Comparison of ENCODE assay signal across 15 cellular contexts in the genomic region with DNA sequence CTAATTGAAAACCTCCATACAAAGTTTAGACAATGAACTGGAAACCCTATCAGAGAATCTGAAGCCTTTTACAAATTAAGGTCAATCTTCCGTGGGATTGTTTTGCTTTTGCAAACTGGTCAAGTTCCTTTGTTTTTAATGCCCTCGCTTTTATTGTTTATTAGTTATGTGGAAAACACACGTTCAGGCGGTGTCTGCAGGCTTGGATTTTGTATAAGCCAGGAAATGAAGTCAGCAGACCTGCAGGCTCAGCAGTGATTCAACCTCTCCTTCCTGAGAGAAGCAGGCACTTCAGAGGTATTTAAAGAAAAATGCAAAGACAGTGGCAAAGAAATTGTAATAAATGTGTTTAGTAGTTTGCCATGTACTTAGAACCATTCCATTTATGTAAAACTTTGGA.
DNase-seq lines count a peak whose midpoint lies in the region; TF ChIP-seq lines count a peak whose summit lies in the region.
"Had no signal": no experiment of that assay in that cellular context is flagged by ENCODE, and none has a peak within 500 bp of the region (broad histone marks: within the 10 kb centered on the region; RNA-seq: fewer than 3 reads in every experiment).

No MANE protein-coding gene starts in this region.

- peak overlapping the region; percentile 38 for H2AFZ ChIP-seq in KMS-11 (ENCODE audit: low read depth)

- no peaks in the 10 kb centered on the region for H3K27me3 ChIP-seq in KMS-11 (ENCODE audit: insufficient read depth, low read depth)
- H3K27me3 ChIP-seq in skeletal muscle satellite cell (ENCODE audit: control insufficient read depth, insufficient read depth, low read length) = no peaks in the 10 kb centered on the region
- H3K27me3 ChIP-seq: BLaER1 treated with 17β-estradiol and CSF1 and Interleukin-3, amounts not matched to agents 10 nM and 100 nM; gastrocnemius medialis had no signal

- H3K4me3 ChIP-seq in KMS-11 (IDR thresholded peaks at IDR 0.05; ENCODE audit: insufficient read depth, low read depth, low read length) (no peak overlapping the region), fibroblast of villous mesenchyme (ENCODE audit: low read depth, low read length) (no peak overlapping the region), skeletal muscle satellite cell (ENCODE audit: low read length) (no peak overlapping the region)
- H3K4me3 ChIP-seq: BLaER1 treated with 17β-estradiol and CSF1 and Interleukin-3, amounts not matched to agents 10 nM and 100 nM; gastrocnemius medialis had no signal

- no peaks in the 10 kb centered on the region for H4K20me1 ChIP-seq in KMS-11 (ENCODE audit: insufficient read depth)
- H4K20me1 ChIP-seq: BLaER1 treated with 17β-estradiol and CSF1 and Interleukin-3, amounts not matched to agents 10 nM and 100 nM had no signal

- H3K36me3 ChIP-seq in KMS-11 (ENCODE audit: insufficient read depth) = no peaks in the 10 kb centered on the region
- no peaks in the 10 kb centered on the region for H3K36me3 ChIP-seq in skeletal muscle satellite cell (ENCODE audit: insufficient read depth, low read length)
- H3K36me3 ChIP-seq: BLaER1 treated with 17β-estradiol and CSF1 and Interleukin-3, amounts not matched to agents 10 nM and 100 nM; gastrocnemius medialis had no signal

- no peak for TF ChIP-seq CTCF in KMS-11 (conservative IDR thresholded peaks at IDR 0.05; ENCODE audit: low read depth, low read length)
- TF ChIP-seq CTCF in RWPE1 (conservative IDR thresholded peaks at IDR 0.05; ENCODE audit: low read depth) = no peak
- no peak for TF ChIP-seq CTCF in fibroblast of villous mesenchyme (IDR thresholded peaks at IDR 0.05; ENCODE audit: insufficient read depth, low read depth, low read length)

- CTCF ChIA-PET in RWPE1 (lab: Yijun Ruan, JAX) = no interaction called here

- DNase-seq in RWPE1 (ENCODE audit: low spot score) = peak; percentile 8
- peak; percentile 36 for DNase-seq in fibroblast of villous mesenchyme (ENCODE audit: low read depth)
- DNase-seq in medulla oblongata (ENCODE audit: extremely low spot score) = no peak
- no peak for DNase-seq in T1000 (lab: John Stamatoyannopoulos, UW)
- no peak for DNase-seq in DMS114 treated with DMSO at 0.1 percent for 48 hours (lab: John Stamatoyannopoulos, UW; ENCODE audit: unreplicated experiment)
- DNase-seq: activated CD4-positive, alpha-beta memory T cell treated with anti-CD3 and anti-CD28 coated beads for 36 hours; activated naive CD8-positive, alpha-beta T cell treated with anti-CD3 and anti-CD28 coated beads for 36 hours; gastrocnemius medialis; NCI-H1694 treated with DMSO at 0.1 percent for 48 hours; NCI-H524; stimulated activated CD4-positive, alpha-beta T cell treated with anti-CD3 and anti-CD28 coated beads, Interleukin-2, amount 100 ng/mL, for 48 hours had no signal

- H3K79me2 ChIP-seq in KMS-11 (ENCODE audit: insufficient read depth, low read depth) = no peaks in the 10 kb centered on the region

- H3K4me2 ChIP-seq in KMS-11 = peak overlapping the region; percentile 71
- peak overlapping the region; percentile 6 for H3K4me2 ChIP-seq in skeletal muscle satellite cell (ENCODE audit: low read length)

- H3K4me1 ChIP-seq in KMS-11 (ENCODE audit: low read depth, poor library complexity, severe bottlenecking) (peaks cover 34% of the 10 kb centered on the region), skeletal muscle satellite cell (ENCODE audit: control insufficient read depth, insufficient read depth, low read length) (peaks cover 18% of the 10 kb centered on the region)
- H3K4me1 ChIP-seq: gastrocnemius medialis had no signal

- no peaks in the 10 kb centered on the region for H3K9me3 ChIP-seq in skeletal muscle satellite cell (replicated peaks; ENCODE audit: low read length)
- H3K9me3 ChIP-seq: gastrocnemius medialis had no signal

- POLR2A ChIA-PET in RWPE1 (lab: Yijun Ruan, JAX; ENCODE audit: low non-redundant PET) = no interaction called here

- H3K27ac ChIP-seq in KMS-11 = peak overlapping the region; percentile 84
- no peak overlapping the region for H3K27ac ChIP-seq in RWPE1
- H3K27ac ChIP-seq: HL-60 had no signal

- H3K9ac ChIP-seq in KMS-11 (peak overlapping the region; percentile 25; the same call in 1 of the 2 replicates), skeletal muscle satellite cell (ENCODE audit: low read depth, low read length) (no peak overlapping the region)

Comparison
In these comparisons a context has a peak if more than half of its experiments do, and no peak if none do; other contexts are left out.
1. DNase-seq: peak in RWPE1 (single experiment) and fibroblast of villous mesenchyme (single experiment); none in medulla oblongata (single experiment), T1000 (single experiment) and DMS114 treated with DMSO at 0.1 percent for 48 hours (single experiment).